Comparison of ENCODE assay signal across 8 cellular contexts in genomic region chr1:156282479-156283222, GRCh38. TPM values are rescaled to one million over a fixed set of nuclear protein-coding genes. Genes with fewer than 3 reads are reported as not detected.
A peak's percentile ranks its signal among the peaks of the same experiment; 100 is the strongest.
DNase-seq lines count a peak whose midpoint lies in the region; ATAC-seq and TF ChIP-seq lines count a peak whose summit lies in the region.

TSS of gene SMG5 (minus strand) at chr1:156282825. CDS start at chr1:156282680, 145 bp downstream.

- H3K4me3 ChIP-seq in heart right ventricle (peak within 1 kb of the TSS; percentile 72 to 97 (median 88)), upper lobe of right lung (peak within 1 kb of the TSS; percentile 67)

- H3K4me1 ChIP-seq in heart right ventricle, result peaks cover 0 to 63% (median 28%) of the 10 kb centered on the region in 9 donors
- H3K4me1 ChIP-seq in upper lobe of right lung, result peaks cover 25% of the 10 kb centered on the region

- DNase-seq in GM13976 (ENCODE audit: low spot score), result peak; percentile 95
- peak; percentile 93 for DNase-seq in NCI-H146 treated with DMSO at 0.1 percent for 48 hours (lab: John Stamatoyannopoulos, UW; ENCODE audit: unreplicated experiment)
- DNase-seq in amniotic epithelial cell (ENCODE audit: low read depth), result peak; percentile 99
- peak; percentile 95 to 98 for DNase-seq in heart right ventricle
- DNase-seq in posterior vena cava (ENCODE audit: low spot score), result peak; percentile 99
- peak; percentile 98 for DNase-seq in upper lobe of right lung

- H3K27me3 ChIP-seq in heart right ventricle, result no peaks in the 10 kb centered on the region
- no peaks in the 10 kb centered on the region for H3K27me3 ChIP-seq in upper lobe of right lung

- ATAC-seq in HG02870 (IDR thresholded peaks at IDR 0.05; ENCODE audit: unreplicated experiment) (peak; percentile 73), heart right ventricle (peak; percentile 89 to 96 (median 94)), upper lobe of right lung (peak; percentile 95)

- 0% methylated on average over 45 to 50 of the region's 50 CpGs for WGBS in heart right ventricle, 2 donors

- TF ChIP-seq CTCF in GM13976 (IDR thresholded peaks at IDR 0.05; ENCODE audit: borderline replicate concordance, control extremely low read depth, extremely low read depth, insufficient read depth, missing control alignments) (no peak), heart right ventricle (IDR thresholded peaks at IDR 0.05) (no peak), upper lobe of right lung (IDR thresholded peaks at IDR 0.05) (no peak)

- in situ Hi-C loops in GM13976 (cut with MboI; ENCODE audit: low sequenced_read_pairs, unreplicated experiment), result no loop called here

- peaks cover 0 to 35% (median 11%) of the 10 kb centered on the region in 9 donors for H3K36me3 ChIP-seq in heart right ventricle
- H3K36me3 ChIP-seq in upper lobe of right lung, result peaks cover 24% of the 10 kb centered on the region

- intact Hi-C loops in T-helper 1 cell treated with Interleukin-12 subunit alpha and Interleukin-12 subunit beta and Interleukin-4 antibody, amounts not matched to agents 30 ng/mL and 1 ng/mL, for 36 hours (cut with micrococcal nuclease), result loop anchor here (1.0 to 5.0 kb wide), 13 partner anchors 13 to 1010 kb away; partner anchors contain the start of genes CCT3, CLK2, GLMP and GON4L
- intact Hi-C loops in heart right ventricle (cut with DNase I), result no loop called here
- intact Hi-C loops in posterior vena cava (cut with DNase I), result no loop called here
- intact Hi-C loops in upper lobe of right lung (cut with DNase I), result no loop called here

- H3K9me3 ChIP-seq in heart right ventricle (no peaks in the 10 kb centered on the region), upper lobe of right lung (no peaks in the 10 kb centered on the region)

- peak within 1 kb of the TSS; percentile 82 to 98 (median 92) for H3K27ac ChIP-seq in heart right ventricle
- H3K27ac ChIP-seq in upper lobe of right lung, result peak within 1 kb of the TSS; percentile 88

RNA-seq across cellular contexts. Expression of gene SMG5, which starts in this region (rescaled TPM):
- 70.6 and 71.5 TPM in 2 replicates for total RNA-seq in T-helper 1 cell treated with Interleukin-12 subunit alpha and Interleukin-12 subunit beta and Interleukin-4 antibody, amounts not matched to agents 30 ng/mL and 1 ng/mL, for 36 hours
- total RNA-seq in heart right ventricle (10 to 100 TPM; 53.1 to 93.0 (median 77.7) TPM), posterior vena cava (10 to 100 TPM; 44.0 to 50.9 TPM), upper lobe of right lung (64.8 TPM)
- polyA plus RNA-seq in heart right ventricle, result 10 to 100 TPM; 38.7 to 44.8 TPM

Comparison
In these comparisons a context has a peak if more than half of its experiments do, and no peak if none do; other contexts are left out.
1. Peak in every context shown above with its lines: DNase-seq, ATAC-seq, H3K4me3 ChIP-seq and H3K27ac ChIP-seq.